14 cellular contexts compared by ENCODE assay signal in the genomic region with DNA sequence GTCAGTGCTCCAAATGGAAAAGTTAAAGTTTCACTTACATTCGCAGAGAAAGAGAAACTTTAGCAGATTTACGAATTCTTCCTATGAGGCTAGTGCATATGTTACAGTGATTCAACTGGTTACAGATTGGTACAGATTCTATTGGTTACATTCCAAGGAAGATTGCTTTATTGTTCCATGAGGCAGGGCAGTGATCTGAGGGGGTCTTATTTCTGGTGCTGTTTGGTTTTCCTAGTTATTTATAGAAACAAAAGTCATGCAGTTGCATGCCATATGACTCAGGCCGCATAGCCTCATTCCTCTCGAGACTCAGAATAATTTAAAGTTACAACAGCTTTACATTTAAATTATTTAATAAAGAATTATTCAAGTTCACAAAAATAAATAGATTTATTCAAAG.
DNase-seq lines count a peak whose midpoint lies in the region; ATAC-seq and TF ChIP-seq lines count a peak whose summit lies in the region.
"Had no signal": no experiment of that assay in that cellular context is flagged by ENCODE, and none has a peak within 500 bp of the region (broad histone marks: within the 10 kb centered on the region; RNA-seq: fewer than 3 reads in every experiment).

No MANE protein-coding gene starts in this region.

- TF ChIP-seq CTCF in GM10248 (IDR thresholded peaks at IDR 0.05; ENCODE audit: control extremely low read depth, extremely low read depth, low read depth, missing control alignments): no peak

- DNase-seq in HS-27A (ENCODE audit: low read depth) (peak; percentile 66), amniotic stem cell (lab: John Stamatoyannopoulos, UW) (peak; percentile 80), glomerular visceral epithelial cell (ENCODE audit: extremely low spot score) (peak; percentile 77), stromal cell of bone marrow (ENCODE audit: low read depth) (peak; percentile 67), GM10248 (ENCODE audit: extremely low spot score) (no peak), NCI-H748 treated with DMSO at 0.1 percent for 48 hours (lab: John Stamatoyannopoulos, UW) (no peak)
- DNase-seq: activated CD4-positive, CD25-positive, alpha-beta regulatory T cell; activated T-cell treated with anti-CD3 and anti-CD28 coated beads, Interleukin-2, amount 50 U/mL, for 72 hours; DMS53; left lung; NCI-H1092; NCI-H524 treated with DMSO at 0.1 percent for 48 hours; pancreas had no signal

- CTCF ChIA-PET in GM10248 (lab: Yijun Ruan, JAX): interaction anchor here (1.1 to 2.1 kb wide), 3 partner anchors 9 to 1722 kb away, joined by 3 to 8 read pairs (median 5); no protein-coding TSS in a partner anchor

- POLR2A ChIA-PET in GM10248 (lab: Yijun Ruan, JAX): no interaction called here

- no peak for ATAC-seq in HG02938 (IDR thresholded peaks at IDR 0.05; ENCODE audit: unreplicated experiment)
- ATAC-seq: activated T-cell treated with anti-CD3 and anti-CD28 coated beads, Interleukin-2, amount 50 U/mL, for 72 hours; left lung; pancreas had no signal

Comparison
In these comparisons a context has a peak if more than half of its experiments do, and no peak if none do; other contexts are left out.
1. DNase-seq: peak in HS-27A (single experiment), amniotic stem cell (single experiment), glomerular visceral epithelial cell (single experiment) and stromal cell of bone marrow (single experiment); none in GM10248 (single experiment) and NCI-H748 treated with DMSO at 0.1 percent for 48 hours (single experiment).